In the genomic region with DNA sequence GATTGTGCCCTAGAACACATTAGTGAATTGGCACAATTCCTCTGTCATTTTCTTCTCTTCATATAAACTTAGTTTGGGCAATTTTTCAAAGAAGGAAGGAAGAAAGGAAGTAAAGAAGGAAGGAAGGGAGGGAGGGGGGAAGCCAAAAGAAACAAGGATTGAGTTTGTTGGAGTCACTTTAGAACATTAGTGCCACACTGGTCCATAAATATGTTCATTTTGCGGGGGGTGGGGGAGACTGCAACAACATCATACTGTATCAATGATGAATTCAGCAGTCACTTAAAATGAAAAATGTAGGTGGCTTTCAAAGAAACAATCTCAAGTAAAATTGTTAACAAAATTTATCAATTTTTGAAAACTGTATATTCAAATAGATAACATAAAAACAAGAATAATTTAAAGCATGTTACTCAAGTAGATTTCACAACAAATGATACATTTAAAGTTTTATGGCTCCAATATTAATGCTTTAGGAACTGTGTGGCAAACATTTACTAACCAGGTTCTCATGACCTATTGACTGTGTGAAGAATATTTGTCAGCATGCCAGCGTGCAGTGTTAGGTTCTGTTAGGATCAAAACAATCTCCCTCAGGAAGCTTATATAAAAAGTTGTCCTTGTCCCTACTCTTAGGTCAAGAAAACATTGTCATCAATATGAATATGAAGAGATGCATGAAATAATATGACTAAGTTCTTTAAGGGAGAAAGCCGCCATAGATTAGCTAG, we compare ENCODE assay signal across 1 cellular context.
TF ChIP-seq lines count a peak whose summit lies in the region.

No MANE protein-coding gene starts in this region.

TF ChIP-seq in A549, 52 proteins besides CTCF, POLR2A, EP300 and RAD21 (continued from another document):
- TF ChIP-seq SMC3 (IDR thresholded peaks at IDR 0.05) (no peak), CHD2 (IDR thresholded peaks at IDR 0.05; ENCODE audit: low read length, partially characterized antibody) (no peak), TFCP2L1 (CRISPR knock-in tag; IDR thresholded peaks at IDR 0.05) (no peak), POLR2AphosphoS2 (conservative IDR thresholded peaks at IDR 0.05; ENCODE audit: low read length) (no peak)
- TF ChIP-seq, protein P1, sequence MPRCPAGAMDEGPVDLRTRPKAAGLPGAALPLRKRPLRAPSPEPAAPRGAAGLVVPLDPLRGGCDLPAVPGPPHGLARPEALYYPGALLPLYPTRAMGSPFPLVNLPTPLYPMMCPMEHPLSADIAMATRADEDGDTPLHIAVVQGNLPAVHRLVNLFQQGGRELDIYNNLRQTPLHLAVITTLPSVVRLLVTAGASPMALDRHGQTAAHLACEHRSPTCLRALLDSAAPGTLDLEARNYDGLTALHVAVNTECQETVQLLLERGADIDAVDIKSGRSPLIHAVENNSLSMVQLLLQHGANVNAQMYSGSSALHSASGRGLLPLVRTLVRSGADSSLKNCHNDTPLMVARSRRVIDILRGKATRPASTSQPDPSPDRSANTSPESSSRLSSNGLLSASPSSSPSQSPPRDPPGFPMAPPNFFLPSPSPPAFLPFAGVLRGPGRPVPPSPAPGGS (IDR thresholded peaks at IDR 0.05): no peak
